In genomic region chr9:130444565-130445221, GRCh38 we compare ENCODE assay signal across 8 cellular contexts. TPM values are rescaled to one million over a fixed set of nuclear protein-coding genes. Genes with fewer than 3 reads are reported as not detected.
DNase-seq lines count a peak whose midpoint lies in the region; ATAC-seq lines count a peak whose summit lies in the region.

TSS of gene ASS1 (plus strand) at chr9:130444961. CDS start at chr9:130452229, 7,268 bp downstream.

- H3F3A ChIP-seq in GM23248 (ENCODE audit: insufficient read depth) = peaks cover 14% of the 10 kb centered on the region

- H3K27ac ChIP-seq in GM23248 (peak within 1 kb of the TSS; percentile 98), aorta (ENCODE audit: low read depth in 1 of 2, low read length in 2 of 2) (peak within 1 kb of the TSS in 1 of 2 donors; percentile 65)

- H3K27me3 ChIP-seq in GM23248 (replicated peaks; ENCODE audit: insufficient read depth) (no peaks in the 10 kb centered on the region), aorta (ENCODE audit: control insufficient read depth in 1 of 2, insufficient read depth in 2 of 2, low read length in 1 of 2) (no peaks in the 10 kb centered on the region)

- intact Hi-C loops in Right ventricle myocardium superior (cut with DNase I) (no loop called here), posterior vena cava (cut with DNase I) (no loop called here), aorta (cut with DNase I) (no loop called here)

- H3K36me3 ChIP-seq in GM23248 (ENCODE audit: low read depth) (no peaks in the 10 kb centered on the region), aorta (ENCODE audit: control insufficient read depth in 1 of 2, insufficient read depth in 2 of 2, low read length in 1 of 2) (no peaks in the 10 kb centered on the region)

- H3K9me2 ChIP-seq in GM23248 (ENCODE audit: insufficient read depth) = no peaks in the 10 kb centered on the region

- H3K4me3 ChIP-seq in GM23248 (peak within 1 kb of the TSS; percentile 82), aorta (ENCODE audit: low read length in 2 of 2) (peak within 1 kb of the TSS; percentile 19 to 72)

- H3K79me2 ChIP-seq in GM23248 (ENCODE audit: insufficient read depth) = peaks cover 26% of the 10 kb centered on the region

- H3K4me1 ChIP-seq in GM23248 (ENCODE audit: insufficient read depth) (peaks cover 28% of the 10 kb centered on the region), aorta (ENCODE audit: control insufficient read depth in 1 of 2, insufficient read depth in 2 of 2, low read length in 2 of 2) (no peaks in the 10 kb centered on the region)

- 2 to 3% methylated on average over 24 to 41 of the region's 66 CpGs for WGBS in GM23248 (ENCODE audit: low coverage in 1 of 2, low lambda C conversion rate in 2 of 2, missing lambda C conversion rate in 2 of 2), 2 experiments
- 0 to 1% methylated on average over 47 to 66 of the region's 66 CpGs for whole genome bisulfite sequencing in aorta, 2 donors

- H3K9ac ChIP-seq in GM23248 = peak within 1 kb of the TSS; percentile 93

- in situ Hi-C loops in GM23248 (cut with MboI) = no loop called here

- H3K9me3 ChIP-seq in GM23248 (ENCODE audit: low read depth) (peaks cover 5% of the 10 kb centered on the region), aorta (ENCODE audit: control insufficient read depth, low read length) (peaks cover 2% of the 10 kb centered on the region)

- peak within 1 kb of the TSS; percentile 82 for H3K4me2 ChIP-seq in GM23248 (ENCODE audit: unreplicated experiment)

- DNase-seq in GM23248 = peak; percentile 70
- peak; percentile 36 for DNase-seq in NCI-H748 treated with DMSO at 0.1 percent for 48 hours (lab: John Stamatoyannopoulos, UW)
- DNase-seq in activated naive CD4-positive, alpha-beta T cell treated with Interleukin-2 at 50 U/mL for 16 hours = peak; percentile 52
- DNase-seq in Right ventricle myocardium superior = peak; percentile 86
- no peak for DNase-seq in posterior vena cava (ENCODE audit: low spot score)
- peak; percentile 72 to 90 for DNase-seq in aorta

- no peaks in the 10 kb centered on the region for H4K20me1 ChIP-seq in GM23248 (ENCODE audit: insufficient read depth)

- peak within 1 kb of the TSS; percentile 89 for H2AFZ ChIP-seq in GM23248

- peak; percentile 78 for ATAC-seq in Right ventricle myocardium superior (ENCODE audit: poor library complexity)
- peak; percentile 81 for ATAC-seq in aorta (ENCODE audit: low FRiP score)
- no peak for ATAC-seq in GM18909 (IDR thresholded peaks at IDR 0.05; ENCODE audit: poor library complexity, unreplicated experiment)
- ATAC-seq in HG02885 (IDR thresholded peaks at IDR 0.05; ENCODE audit: poor library complexity, unreplicated experiment) = no peak

RNA-seq across cellular contexts. Expression of gene ASS1, which starts in this region (rescaled TPM):
- total RNA-seq in GM23248 (2014; rRNA removed; shearing (Covaris generic)) = 182 and 216 TPM in 2 replicates
- 120 and 124 TPM in 2 replicates for polyA plus RNA-seq in GM23248 (2016; fragmentation: Nextera tagmentation; extraction: Ambion mirVana)
- 74.4 TPM for total RNA-seq in Right ventricle myocardium superior
- total RNA-seq in posterior vena cava = 100 to 1,000 TPM; 106 to 118 TPM
- 10 to 100 TPM; 52.0 to 99.0 TPM for total RNA-seq in aorta
- 10 to 100 TPM; 76.1 to 81.0 TPM for polyA plus RNA-seq in aorta

Comparison
In these comparisons a context has a peak if more than half of its experiments do, and no peak if none do; other contexts are left out.
1. ATAC-seq: peak in Right ventricle myocardium superior (single experiment) and aorta (single experiment); none in GM18909 (single experiment) and HG02885 (single experiment).